Comparison of ENCODE assay signal across 23 cellular contexts in the genomic region with DNA sequence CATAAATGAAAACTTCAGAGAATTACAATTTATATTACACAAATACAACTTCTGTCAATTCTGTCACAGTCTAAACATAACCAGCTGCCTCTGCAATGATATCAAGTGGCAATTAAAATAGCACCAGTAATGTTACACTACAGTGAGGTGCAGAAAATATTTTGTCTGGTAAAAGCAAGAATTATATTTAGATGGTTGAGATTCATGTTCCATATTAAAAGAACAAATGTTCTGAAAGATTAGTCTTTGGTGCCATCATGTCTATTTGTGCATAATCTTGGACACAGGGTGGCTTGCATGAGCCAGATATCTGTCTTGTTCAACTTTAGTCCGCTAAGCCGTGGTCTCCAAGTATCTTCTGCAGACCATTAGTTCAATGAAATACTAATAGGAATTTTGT. TPM values are rescaled to one million over a fixed set of nuclear protein-coding genes. Genes with fewer than 3 reads are reported as not detected.
DNase-seq lines count a peak whose midpoint lies in the region; ATAC-seq and TF ChIP-seq lines count a peak whose summit lies in the region.
"Had no signal": no experiment of that assay in that cellular context is flagged by ENCODE, and none has a peak within 500 bp of the region (broad histone marks: within the 10 kb centered on the region; RNA-seq: fewer than 3 reads in every experiment).

No MANE protein-coding gene starts in this region.

- peaks cover 12% of the 10 kb centered on the region for H3K9me3 Mint-ChIP-seq in activated CD4-positive, alpha-beta memory T cell treated with anti-CD3 and anti-CD28 coated beads for 36 hours

- POLR2A ChIA-PET in activated CD4-positive, alpha-beta memory T cell treated with anti-CD3 and anti-CD28 coated beads for 36 hours (lab: Charles Lee) = no interaction called here

- H3K4me1 Mint-ChIP-seq in activated CD4-positive, alpha-beta memory T cell treated with anti-CD3 and anti-CD28 coated beads for 36 hours (ENCODE audit: low read depth) = no peaks in the 10 kb centered on the region
- H3K4me1 Mint-ChIP-seq: CD4-positive, CD25-positive, alpha-beta regulatory T cell; CD8-positive, alpha-beta memory T cell had no signal

- 19 to 43% (median 29%) methylated on average over 2 of the region's 2 CpGs for WGBS in psoas muscle, 3 donors

- H3K27me3 Mint-ChIP-seq in activated CD4-positive, alpha-beta memory T cell treated with anti-CD3 and anti-CD28 coated beads for 36 hours = no peaks in the 10 kb centered on the region
- H3K27me3 Mint-ChIP-seq: CD4-positive, CD25-positive, alpha-beta regulatory T cell had no signal

- peak; percentile 44 to 77 for ATAC-seq in left cardiac atrium
- ATAC-seq in left ventricle myocardium superior = peak; percentile 87
- peak; percentile 87 to 97 (median 94) for ATAC-seq in psoas muscle
- ATAC-seq in HG03442 (IDR thresholded peaks at IDR 0.05; ENCODE audit: unreplicated experiment) = no peak
- ATAC-seq: GM12878, HCT116, HepG2 had no signal

- H3K36me3 ChIP-seq in psoas muscle (ENCODE audit: insufficient read depth in 1 of 2, low read depth in 1 of 2) = no peaks in the 10 kb centered on the region
- H3K36me3 ChIP-seq in effector memory CD4-positive, alpha-beta T cell (ENCODE audit: control insufficient read depth, insufficient read depth, low read length) = no peaks in the 10 kb centered on the region
- H3K36me3 ChIP-seq: BE2C had no signal

- H3K4me3 Mint-ChIP-seq in activated CD4-positive, alpha-beta memory T cell treated with anti-CD3 and anti-CD28 coated beads for 36 hours = no peak overlapping the region
- H3K4me3 Mint-ChIP-seq: CD4-positive, CD25-positive, alpha-beta regulatory T cell; CD8-positive, alpha-beta memory T cell; HFFc6 had no signal

- H3K9me3 ChIP-seq in psoas muscle = peaks cover 9% of the 10 kb centered on the region
- no peaks in the 10 kb centered on the region for H3K9me3 ChIP-seq in effector memory CD4-positive, alpha-beta T cell (ENCODE audit: control insufficient read depth, low read length)
- H3K9me3 ChIP-seq: BE2C had no signal

- H3K4me3 ChIP-seq in psoas muscle = no peak overlapping the region
- H3K4me3 ChIP-seq in effector memory CD4-positive, alpha-beta T cell (ENCODE audit: insufficient read depth, low read depth, low read length, poor library complexity, severe bottlenecking) = no peak overlapping the region
- H3K4me3 ChIP-seq: GM12878 had no signal

- intact Hi-C loops in left cardiac atrium (cut with DNase I) = no loop called here
- intact Hi-C loops in left ventricle myocardium superior (cut with micrococcal nuclease) = no loop called here
- intact Hi-C loops in psoas muscle (cut with DNase I) = no loop called here
- intact Hi-C loops in activated CD4-positive, alpha-beta memory T cell treated with anti-CD3 and anti-CD28 coated beads for 36 hours (cut with micrococcal nuclease) = no loop called here

- no peak overlapping the region for H3K27ac Mint-ChIP-seq in activated CD4-positive, alpha-beta memory T cell treated with anti-CD3 and anti-CD28 coated beads for 36 hours
- H3K27ac Mint-ChIP-seq: CD4-positive, CD25-positive, alpha-beta regulatory T cell; CD8-positive, alpha-beta memory T cell; HFFc6 had no signal

- DNase-seq in left cardiac atrium (no peak), left ventricle myocardium superior (no peak), psoas muscle (no peak)
- DNase-seq in effector memory CD4-positive, alpha-beta T cell = no peak
- no peak for DNase-seq in activated CD4-positive, alpha-beta memory T cell treated with anti-CD3 and anti-CD28 coated beads for 36 hours
- DNase-seq: ACHN; BE2C; C1 segment of cervical spinal cord; CD4-positive, CD25-positive, alpha-beta regulatory T cell; CD8-positive, alpha-beta memory T cell; COR-L47; DMS 273 treated with DMSO at 0.1 percent for 48 hours; DMS53; DND-41; EL; GOT3; H7; HFFc6 had no signal

- TF ChIP-seq CTCF in psoas muscle (IDR thresholded peaks at IDR 0.05) = no peak

- CTCF ChIA-PET in activated CD4-positive, alpha-beta memory T cell treated with anti-CD3 and anti-CD28 coated beads for 36 hours (lab: Charles Lee) = no interaction called here

- peaks cover 27% of the 10 kb centered on the region for H3K4me1 ChIP-seq in psoas muscle
- H3K4me1 ChIP-seq in effector memory CD4-positive, alpha-beta T cell (ENCODE audit: control insufficient read depth, insufficient read depth, low read length, poor library complexity, severe bottlenecking) = no peaks in the 10 kb centered on the region
- H3K4me1 ChIP-seq: BE2C had no signal

- H3K27me3 ChIP-seq in psoas muscle (ENCODE audit: insufficient read depth in 3 of 3, low read length in 2 of 3) = no peaks in the 10 kb centered on the region
- no peaks in the 10 kb centered on the region for H3K27me3 ChIP-seq in effector memory CD4-positive, alpha-beta T cell (replicated peaks; ENCODE audit: control insufficient read depth, insufficient read depth, low read length, poor library complexity, severe bottlenecking)
- H3K27me3 ChIP-seq: BE2C had no signal

- peak overlapping the region; percentile 39 for H3K27ac ChIP-seq in psoas muscle
- H3K27ac ChIP-seq in effector memory CD4-positive, alpha-beta T cell (ENCODE audit: insufficient read depth, low read length, poor library complexity, severe bottlenecking) = no peak overlapping the region

- no peaks in the 10 kb centered on the region for H3K36me3 Mint-ChIP-seq in activated CD4-positive, alpha-beta memory T cell treated with anti-CD3 and anti-CD28 coated beads for 36 hours
- H3K36me3 Mint-ChIP-seq: CD4-positive, CD25-positive, alpha-beta regulatory T cell; CD8-positive, alpha-beta memory T cell had no signal

RNA-seq across cellular contexts. Expression of a gene that starts 29.0 kb away (rescaled TPM):
- total RNA-seq in left cardiac atrium (1 to 10 TPM; 4.7 to 4.8 TPM), left ventricle myocardium superior (12.9 TPM), psoas muscle (10 to 100 TPM in 1 of 4 donors, 1 to 10 TPM in 3; 1.8 to 12.1 (median 4.4) TPM)
- 1 to 10 TPM; 1.3 to 3.3 (median 2.5) TPM for polyA plus RNA-seq in psoas muscle
- total RNA-seq in activated CD4-positive, alpha-beta memory T cell treated with anti-CD3 and anti-CD28 coated beads for 36 hours = not detected
- total RNA-seq: CD4-positive, CD25-positive, alpha-beta regulatory T cell; CD8-positive, alpha-beta memory T cell; G401; GM12878; H7; HepG2 had no signal
- polyA plus RNA-seq: CD4-positive, CD25-positive, alpha-beta regulatory T cell; CD8-positive, alpha-beta memory T cell; GM12878; HepG2 had no signal
